21 cellular contexts compared by ENCODE assay signal in the genomic region with DNA sequence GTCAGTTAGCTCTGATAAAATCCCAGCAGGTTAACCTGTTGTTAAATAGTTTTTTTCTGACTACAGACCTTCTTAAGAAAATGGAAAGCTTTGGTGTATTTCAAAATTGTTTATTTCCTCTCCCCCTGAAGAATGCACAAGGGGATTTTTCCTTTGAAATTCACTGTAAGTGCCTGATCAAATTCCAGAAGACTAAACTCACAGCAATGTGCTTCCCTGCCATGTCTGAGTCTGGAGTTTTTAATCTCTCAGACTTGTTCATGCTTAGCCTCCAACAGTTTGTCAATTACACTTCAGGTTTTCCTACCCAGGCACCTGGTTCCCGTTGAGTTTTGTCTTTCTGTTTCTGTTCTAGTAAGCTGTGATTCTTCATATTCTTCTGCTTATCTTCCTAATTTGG.
DNase-seq lines count a peak whose midpoint lies in the region; ATAC-seq and TF ChIP-seq lines count a peak whose summit lies in the region.
"Had no signal": no experiment of that assay in that cellular context is flagged by ENCODE, and none has a peak within 500 bp of the region (broad histone marks: within the 10 kb centered on the region; RNA-seq: fewer than 3 reads in every experiment).

No MANE protein-coding gene starts in this region.

- H3K27ac Mint-ChIP-seq in mesothelial cell of epicardium, result peak overlapping the region; percentile 67
- no peak overlapping the region for H3K27ac Mint-ChIP-seq in stimulated activated naive B cell treated with anti-CD40 and anti-IgM and Interleukin-4, amounts not matched to agents 10 μg/mL and 1 μg/mL and 100 μg/mL, for 72 hours
- H3K27ac Mint-ChIP-seq: CD4-positive, alpha-beta memory T cell had no signal

- H3K9me3 Mint-ChIP-seq in mesothelial cell of epicardium, result peaks cover 39% of the 10 kb centered on the region
- H3K9me3 Mint-ChIP-seq in stimulated activated naive B cell treated with anti-CD40 and anti-IgM and Interleukin-4, amounts not matched to agents 10 μg/mL and 1 μg/mL and 100 μg/mL, for 72 hours, result no peaks in the 10 kb centered on the region

- H3K4me1 Mint-ChIP-seq in mesothelial cell of epicardium, result peaks cover 7% of the 10 kb centered on the region
- H3K4me1 Mint-ChIP-seq in stimulated activated naive B cell treated with anti-CD40 and anti-IgM and Interleukin-4, amounts not matched to agents 10 μg/mL and 1 μg/mL and 100 μg/mL, for 72 hours, result no peaks in the 10 kb centered on the region
- H3K4me1 Mint-ChIP-seq: CD4-positive, alpha-beta memory T cell had no signal

- TF ChIP-seq CTCF in astrocyte of the spinal cord (IDR thresholded peaks at IDR 0.05; ENCODE audit: low read depth, low read length) (no peak), mesothelial cell of epicardium (IDR thresholded peaks at IDR 0.05; ENCODE audit: unreplicated experiment) (no peak)

- no peak for ATAC-seq in HG02870 (IDR thresholded peaks at IDR 0.05; ENCODE audit: unreplicated experiment)
- ATAC-seq in stimulated activated naive B cell treated with anti-CD40 and anti-IgM and Interleukin-4, amounts not matched to agents 10 μg/mL and 1 μg/mL and 100 μg/mL, for 72 hours (replicated peaks), result no peak
- ATAC-seq: HepG2, K562 had no signal

- H3K36me3 Mint-ChIP-seq in mesothelial cell of epicardium, result peaks cover 8% of the 10 kb centered on the region
- no peaks in the 10 kb centered on the region for H3K36me3 Mint-ChIP-seq in stimulated activated naive B cell treated with anti-CD40 and anti-IgM and Interleukin-4, amounts not matched to agents 10 μg/mL and 1 μg/mL and 100 μg/mL, for 72 hours
- H3K36me3 Mint-ChIP-seq: CD4-positive, alpha-beta memory T cell had no signal

- in situ Hi-C loops in astrocyte of the spinal cord (cut with HindIII; ENCODE audit: low sequenced_read_pairs), result no loop called here

- DNase-seq in NCI-H226, result peak; percentile 65
- peak; percentile 10 for DNase-seq in astrocyte of the spinal cord (ENCODE audit: low read depth, low spot score)
- DNase-seq in mesothelial cell of epicardium (ENCODE audit: low spot score in 2 of 2, unreplicated experiment in 2 of 2), result no peak
- DNase-seq in islet precursor cell, result no peak
- no peak for DNase-seq in LoVo (ENCODE audit: low spot score)
- DNase-seq in stimulated activated naive B cell treated with anti-CD40 and anti-IgM and Interleukin-4, amounts not matched to agents 10 μg/mL and 1 μg/mL and 100 μg/mL, for 72 hours, result no peak
- DNase-seq: ACHN; Caco-2; CD4-positive, alpha-beta memory T cell; MM.1S; NCI-H1092; NCI-H1436; NCI-H187 treated with DMSO at 0.1 percent for 48 hours; NCI-H2107; NCI-H510A; SIG-M5; SK-N-SH had no signal

- H3K4me3 ChIP-seq in astrocyte of the spinal cord (ENCODE audit: low read depth, low read length), result no peak overlapping the region
- H3K4me3 ChIP-seq: BLaER1 treated with 17β-estradiol and CSF1 and Interleukin-3, amounts not matched to agents 10 nM and 100 nM; K562 had no signal

- no peak overlapping the region for H3K4me3 Mint-ChIP-seq in mesothelial cell of epicardium
- no peak overlapping the region for H3K4me3 Mint-ChIP-seq in stimulated activated naive B cell treated with anti-CD40 and anti-IgM and Interleukin-4, amounts not matched to agents 10 μg/mL and 1 μg/mL and 100 μg/mL, for 72 hours
- H3K4me3 Mint-ChIP-seq: CD4-positive, alpha-beta memory T cell had no signal

- H3K27me3 Mint-ChIP-seq in mesothelial cell of epicardium (ENCODE audit: low read depth), result no peaks in the 10 kb centered on the region
- H3K27me3 Mint-ChIP-seq in stimulated activated naive B cell treated with anti-CD40 and anti-IgM and Interleukin-4, amounts not matched to agents 10 μg/mL and 1 μg/mL and 100 μg/mL, for 72 hours, result no peaks in the 10 kb centered on the region
- H3K27me3 Mint-ChIP-seq: CD4-positive, alpha-beta memory T cell had no signal

Comparison
In these comparisons a context has a peak if more than half of its experiments do, and no peak if none do; other contexts are left out.
1. DNase-seq: peak in NCI-H226 (single experiment) and astrocyte of the spinal cord (single experiment); none in mesothelial cell of epicardium (0 of 2), islet precursor cell (single experiment), LoVo (single experiment) and stimulated activated naive B cell treated with anti-CD40 and anti-IgM and Interleukin-4, amounts not matched to agents 10 μg/mL and 1 μg/mL and 100 μg/mL, for 72 hours (single experiment).